1 cellular context compared by ENCODE assay signal in genomic region chr6:162728706-162729105, GRCh38.
TF ChIP-seq lines count a peak whose summit lies in the region.

No MANE protein-coding gene starts in this region.

TF ChIP-seq in GM23338, 12 proteins besides CTCF, POLR2A, EP300 and RAD21 (continued from another document):
- no peak for TF ChIP-seq ZNF462 (CRISPR knock-in tag; IDR thresholded peaks at IDR 0.05)
- TF ChIP-seq NANOG (IDR thresholded peaks at IDR 0.05; ENCODE audit: borderline replicate concordance): no peak
- no peak for TF ChIP-seq CREB1 (CRISPR knock-in tag; IDR thresholded peaks at IDR 0.05; ENCODE audit: low read depth)
- TF ChIP-seq ZNF114 (CRISPR knock-in tag; IDR thresholded peaks at IDR 0.05): no peak
- no peak for TF ChIP-seq STAT1 (IDR thresholded peaks at IDR 0.05; ENCODE audit: unreplicated experiment)
TF ChIP-seq in GM23338: peak in this region for 0.
